In the genomic region with DNA sequence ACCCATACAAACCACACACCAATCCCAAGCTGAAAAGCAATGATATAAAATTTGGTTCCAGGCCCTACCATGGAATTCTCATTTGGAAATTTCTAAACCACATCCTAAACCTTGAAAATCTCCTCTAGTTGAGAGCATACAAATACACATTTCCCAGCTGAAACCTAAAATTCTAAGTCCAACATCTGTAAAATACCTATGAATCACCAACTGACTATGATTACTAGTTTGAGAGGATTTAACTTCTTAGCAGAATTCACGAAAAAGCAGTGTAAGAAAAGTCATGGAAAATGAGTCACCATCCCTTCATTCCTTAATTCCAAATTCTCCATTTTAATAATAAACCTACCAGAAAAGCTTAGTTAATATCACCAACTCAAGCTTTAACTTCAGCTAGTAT, we compare ENCODE assay signal across 15 cellular contexts. TPM values are rescaled to one million over a fixed set of nuclear protein-coding genes. Genes with fewer than 3 reads are reported as not detected.
DNase-seq lines count a peak whose midpoint lies in the region; ATAC-seq and TF ChIP-seq lines count a peak whose summit lies in the region.
"Had no signal": no experiment of that assay in that cellular context is flagged by ENCODE, and none has a peak within 500 bp of the region (broad histone marks: within the 10 kb centered on the region; RNA-seq: fewer than 3 reads in every experiment).

No MANE protein-coding gene starts in this region.

- no peak overlapping the region; the same call in 1 of the 2 replicates for H3K27ac ChIP-seq in KMS-11

- no peak for DNase-seq in activated CD4-positive, alpha-beta memory T cell treated with anti-CD3 and anti-CD28 coated beads for 36 hours
- DNase-seq in activated CD4-positive, alpha-beta memory T cell treated with anti-CD3 and anti-CD28 coated beads, Interleukin-2, amount 10 ng/mL, durations not matched to agents 7 days and 5 days, result no peak
- DNase-seq in chondrocyte (ENCODE audit: low spot score) (no peak), renal cortical epithelial cell (ENCODE audit: low read depth) (peak; percentile 41), T-helper 9 cell (no peak)
- no peak for DNase-seq in central memory CD4-positive, alpha-beta T cell
- DNase-seq: ACHN; activated CD8-positive, alpha-beta memory T cell treated with anti-CD3 and anti-CD28 coated beads, Interleukin-2, amount 50 U/mL, for 48 hours; caudate nucleus; NCI-H1930; stimulated activated CD4-positive, alpha-beta T cell treated with anti-CD3 and anti-CD28 coated beads, Interleukin-2, amount 100 ng/mL, for 24 hours; stimulated activated naive CD8-positive, alpha-beta T cell treated with anti-CD3 and anti-CD28 coated beads, Interleukin-15, amount 100 ng/mL, for 72 hours had no signal

- intact Hi-C loops in activated CD4-positive, alpha-beta memory T cell treated with anti-CD3 and anti-CD28 coated beads for 36 hours (cut with micrococcal nuclease), result no loop called here

- no peak overlapping the region for H3K4me3 Mint-ChIP-seq in activated CD4-positive, alpha-beta memory T cell treated with anti-CD3 and anti-CD28 coated beads for 36 hours
- H3K4me3 Mint-ChIP-seq in activated CD4-positive, alpha-beta memory T cell treated with anti-CD3 and anti-CD28 coated beads, Interleukin-2, amount 10 ng/mL, durations not matched to agents 7 days and 5 days, result no peak overlapping the region
- H3K4me3 Mint-ChIP-seq in chondrocyte (ENCODE audit: unreplicated experiment), result no peak overlapping the region

- peaks cover 96% of the 10 kb centered on the region for H3K79me2 ChIP-seq in KMS-11 (ENCODE audit: insufficient read depth, low read depth)

- no peaks in the 10 kb centered on the region for H3K27me3 Mint-ChIP-seq in activated CD4-positive, alpha-beta memory T cell treated with anti-CD3 and anti-CD28 coated beads for 36 hours
- no peaks in the 10 kb centered on the region for H3K27me3 Mint-ChIP-seq in activated CD4-positive, alpha-beta memory T cell treated with anti-CD3 and anti-CD28 coated beads, Interleukin-2, amount 10 ng/mL, durations not matched to agents 7 days and 5 days
- no peaks in the 10 kb centered on the region for H3K27me3 Mint-ChIP-seq in chondrocyte (ENCODE audit: low read depth)
- H3K27me3 Mint-ChIP-seq: stimulated activated naive CD8-positive, alpha-beta T cell treated with anti-CD3 and anti-CD28 coated beads, Interleukin-15, amount 100 ng/mL, for 72 hours had no signal

- H2AFZ ChIP-seq in KMS-11 (ENCODE audit: low read depth), result no peak overlapping the region

- H3K9me3 Mint-ChIP-seq in activated CD4-positive, alpha-beta memory T cell treated with anti-CD3 and anti-CD28 coated beads for 36 hours, result no peaks in the 10 kb centered on the region
- H3K9me3 Mint-ChIP-seq in activated CD4-positive, alpha-beta memory T cell treated with anti-CD3 and anti-CD28 coated beads, Interleukin-2, amount 10 ng/mL, durations not matched to agents 7 days and 5 days, result no peaks in the 10 kb centered on the region
- H3K9me3 Mint-ChIP-seq in chondrocyte (ENCODE audit: low read depth), result peaks cover 3% of the 10 kb centered on the region
- H3K9me3 Mint-ChIP-seq: stimulated activated naive CD8-positive, alpha-beta T cell treated with anti-CD3 and anti-CD28 coated beads, Interleukin-15, amount 100 ng/mL, for 72 hours; T-helper 2 cell treated with Interferon-gamma antibody and Interleukin-4, amounts not matched to agents 5 μg/mL and 100 μg/mL, for 36 hours had no signal

- H3K4me1 ChIP-seq in KMS-11 (ENCODE audit: low read depth, poor library complexity, severe bottlenecking), result peaks cover 50% of the 10 kb centered on the region

- CTCF ChIA-PET in activated CD4-positive, alpha-beta memory T cell treated with anti-CD3 and anti-CD28 coated beads for 36 hours (lab: Charles Lee), result interaction anchor here (0.6 to 3.0 kb wide), 3 partner anchors 14 to 66 kb away, joined by 3 to 13 read pairs (median 3); a partner anchor contains a TSS
- CTCF ChIA-PET in activated CD4-positive, alpha-beta memory T cell treated with anti-CD3 and anti-CD28 coated beads, Interleukin-2, amount 10 ng/mL, durations not matched to agents 7 days and 5 days (lab: Charles Lee), result interaction anchor here (0.6 to 1.5 kb wide), 6 partner anchors 13 to 122 kb away, joined by 3 to 5 read pairs (median 4); a partner anchor contains a TSS

- H4K20me1 ChIP-seq in KMS-11 (ENCODE audit: insufficient read depth), result 0 out of 2 replicates have a peak, but pooled peaks cover 3% of the 10 kb centered on the region

- H3K4me1 Mint-ChIP-seq in activated CD4-positive, alpha-beta memory T cell treated with anti-CD3 and anti-CD28 coated beads for 36 hours (ENCODE audit: low read depth), result peaks cover 66% of the 10 kb centered on the region
- peaks cover 52% of the 10 kb centered on the region for H3K4me1 Mint-ChIP-seq in activated CD4-positive, alpha-beta memory T cell treated with anti-CD3 and anti-CD28 coated beads, Interleukin-2, amount 10 ng/mL, durations not matched to agents 7 days and 5 days
- H3K4me1 Mint-ChIP-seq in chondrocyte (ENCODE audit: low read depth), result peaks cover 64% of the 10 kb centered on the region

- H3K36me3 Mint-ChIP-seq in activated CD4-positive, alpha-beta memory T cell treated with anti-CD3 and anti-CD28 coated beads for 36 hours, result peaks cover 24% of the 10 kb centered on the region
- peaks cover 41% of the 10 kb centered on the region for H3K36me3 Mint-ChIP-seq in activated CD4-positive, alpha-beta memory T cell treated with anti-CD3 and anti-CD28 coated beads, Interleukin-2, amount 10 ng/mL, durations not matched to agents 7 days and 5 days (ENCODE audit: low read depth)
- peaks cover 2% of the 10 kb centered on the region for H3K36me3 Mint-ChIP-seq in chondrocyte (ENCODE audit: low read depth)

- no peaks in the 10 kb centered on the region for H3K27me3 ChIP-seq in KMS-11 (ENCODE audit: insufficient read depth, low read depth)

- no peak overlapping the region for H3K4me3 ChIP-seq in KMS-11 (IDR thresholded peaks at IDR 0.05; ENCODE audit: insufficient read depth, low read depth, low read length)

- H3K4me2 ChIP-seq in KMS-11, result peak overlapping the region; percentile 26; the same call in 1 of the 2 replicates

- peak overlapping the region; percentile 40 for H3K27ac Mint-ChIP-seq in activated CD4-positive, alpha-beta memory T cell treated with anti-CD3 and anti-CD28 coated beads for 36 hours
- H3K27ac Mint-ChIP-seq in activated CD4-positive, alpha-beta memory T cell treated with anti-CD3 and anti-CD28 coated beads, Interleukin-2, amount 10 ng/mL, durations not matched to agents 7 days and 5 days, result no peak overlapping the region
- H3K27ac Mint-ChIP-seq in chondrocyte (ENCODE audit: unreplicated experiment), result peak overlapping the region; percentile 85
- H3K27ac Mint-ChIP-seq: T-helper 2 cell treated with Interferon-gamma antibody and Interleukin-4, amounts not matched to agents 5 μg/mL and 100 μg/mL, for 36 hours had no signal

- no peak for ATAC-seq in activated CD4-positive, CD25-positive, alpha-beta regulatory T cell treated with anti-CD3 and anti-CD28 coated beads, Interleukin-2, amount 50 U/mL, for 24 hours
- ATAC-seq: stimulated activated naive CD8-positive, alpha-beta T cell treated with anti-CD3 and anti-CD28 coated beads, Interleukin-15, amount 100 ng/mL, for 72 hours had no signal

- no peak for TF ChIP-seq CTCF in KMS-11 (conservative IDR thresholded peaks at IDR 0.05; ENCODE audit: low read depth, low read length)
- TF ChIP-seq CTCF in chondrocyte (IDR thresholded peaks at IDR 0.05), result no peak

- POLR2A ChIA-PET in activated CD4-positive, alpha-beta memory T cell treated with anti-CD3 and anti-CD28 coated beads for 36 hours (lab: Charles Lee), result interaction anchor here (1.2 to 1.4 kb wide), 2 partner anchors 15 to 209 kb away, joined by 3 to 5 read pairs; a partner anchor contains a TSS
- POLR2A ChIA-PET in activated CD4-positive, alpha-beta memory T cell treated with anti-CD3 and anti-CD28 coated beads, Interleukin-2, amount 10 ng/mL, durations not matched to agents 7 days and 5 days (lab: Charles Lee), result interaction anchor here (0.8 to 4.3 kb wide), 10 partner anchors 9 to 122 kb away, joined by 3 to 59 read pairs (median 4); a partner anchor contains a TSS

- no peak overlapping the region for H3K9ac ChIP-seq in KMS-11

- no peaks in the 10 kb centered on the region for H3K36me3 ChIP-seq in KMS-11 (ENCODE audit: insufficient read depth)

RNA-seq across cellular contexts. Expression of a gene that starts 15.4 kb away (rescaled TPM):
- total RNA-seq in activated CD4-positive, alpha-beta memory T cell treated with anti-CD3 and anti-CD28 coated beads for 36 hours, result 10 to 100 TPM; 63.7 to 66.2 TPM
- 10 to 100 TPM; 66.8 to 69.1 TPM for total RNA-seq in activated CD4-positive, alpha-beta memory T cell treated with anti-CD3 and anti-CD28 coated beads, Interleukin-2, amount 10 ng/mL, durations not matched to agents 7 days and 5 days
- total RNA-seq in chondrocyte (53.0 to 72.0 TPM (median 71.8 TPM) in 3 replicates), renal cortical epithelial cell (23.1 and 57.0 TPM in 2 replicates)
